In genomic region chr17:79018045-79018695, GRCh38 we compare ENCODE assay signal across 17 cellular contexts. TPM values are rescaled to one million over a fixed set of nuclear protein-coding genes. Genes with fewer than 3 reads are reported as not detected.
DNase-seq lines count a peak whose midpoint lies in the region; ATAC-seq and TF ChIP-seq lines count a peak whose summit lies in the region.
"Had no signal": no experiment of that assay in that cellular context is flagged by ENCODE, and none has a peak within 500 bp of the region (broad histone marks: within the 10 kb centered on the region; RNA-seq: fewer than 3 reads in every experiment).

No MANE protein-coding gene starts in this region.

- H3K27me3 Mint-ChIP-seq in MCF 10A (ENCODE audit: insufficient read depth, unreplicated experiment): no peaks in the 10 kb centered on the region

- H4K5ac ChIP-seq in mesendoderm (ENCODE audit: low read length): no peak overlapping the region

- no peak overlapping the region for H2AK5ac ChIP-seq in mesendoderm (ENCODE audit: low read length)

- TF ChIP-seq CTCF in MCF 10A (IDR thresholded peaks at IDR 0.05; ENCODE audit: unreplicated experiment): no peak
- TF ChIP-seq CTCF in breast epithelium (IDR thresholded peaks at IDR 0.05): no peak
- TF ChIP-seq CTCF in coronary artery (IDR thresholded peaks at IDR 0.05): no peak
- TF ChIP-seq CTCF in upper lobe of left lung (IDR thresholded peaks at IDR 0.05): no peak

- H3K9me3 ChIP-seq in breast epithelium: no peaks in the 10 kb centered on the region
- no peaks in the 10 kb centered on the region for H3K9me3 ChIP-seq in upper lobe of left lung
- H3K9me3 ChIP-seq: Peyer's patch had no signal

- TF ChIP-seq EP300 in upper lobe of left lung (IDR thresholded peaks at IDR 0.05): peak in 1 of 4 donors; percentile 23

- POLR2A ChIA-PET in MCF 10A (lab: Yijun Ruan, JAX): no interaction called here

- H3K4me1 ChIP-seq in breast epithelium: peaks cover 0 to 4% of the 10 kb centered on the region in 2 donors
- H3K4me1 ChIP-seq in mesendoderm (ENCODE audit: control insufficient read depth, low read depth, low read length): peaks cover 2% of the 10 kb centered on the region
- H3K4me1 ChIP-seq in upper lobe of left lung: peaks cover 31 to 46% (median 38%) of the 10 kb centered on the region in 4 donors

- intact Hi-C loops in MCF 10A (cut with micrococcal nuclease) (loop anchor here (10.0 kb wide), 1 partner anchor 377 kb away; no protein-coding TSS in a partner anchor), breast epithelium (cut with DNase I; ENCODE audit: low total_unique reads) (no loop called here)

- TF ChIP-seq POLR2A in breast epithelium (IDR thresholded peaks at IDR 0.05): no peak
- TF ChIP-seq POLR2A in upper lobe of left lung (IDR thresholded peaks at IDR 0.05): no peak

- no peak overlapping the region for H3K27ac Mint-ChIP-seq in MCF 10A (ENCODE audit: low read depth, unreplicated experiment)

- no peak overlapping the region for H2BK5ac ChIP-seq in mesendoderm (ENCODE audit: low read length)

- no peak overlapping the region for H3K23ac ChIP-seq in mesendoderm (ENCODE audit: low read length)

- peak overlapping the region; percentile 28 for H3K18ac ChIP-seq in mesendoderm (ENCODE audit: low read length)

- peaks cover 7% of the 10 kb centered on the region for H3K9me3 Mint-ChIP-seq in MCF 10A (ENCODE audit: unreplicated experiment)

- no peaks in the 10 kb centered on the region for H3K79me1 ChIP-seq in mesendoderm (ENCODE audit: low read length)

- BruUV-seq in MCF 10A (replicated peaks; lab: Mats Ljungman, UMichigan): no TSS peak

- no peaks in the 10 kb centered on the region for H3K27me3 ChIP-seq in breast epithelium
- no peaks in the 10 kb centered on the region for H3K27me3 ChIP-seq in mesendoderm (ENCODE audit: insufficient read depth, low read length, poor library complexity)
- H3K27me3 ChIP-seq in upper lobe of left lung: no peaks in the 10 kb centered on the region
- H3K27me3 ChIP-seq: Peyer's patch had no signal

- no peaks in the 10 kb centered on the region for H3K36me3 ChIP-seq in breast epithelium
- H3K36me3 ChIP-seq in mesendoderm (ENCODE audit: control insufficient read depth, insufficient read depth, low read length): no peaks in the 10 kb centered on the region
- H3K36me3 ChIP-seq in upper lobe of left lung: no peaks in the 10 kb centered on the region
- H3K36me3 ChIP-seq: BLaER1 treated with 17β-estradiol and CSF1 and Interleukin-3, amounts not matched to agents 10 nM and 100 nM; Peyer's patch had no signal

- H3K4me3 ChIP-seq in breast epithelium: no peak overlapping the region
- H3K4me3 ChIP-seq in coronary artery: no peak overlapping the region
- no peak overlapping the region for H3K4me3 ChIP-seq in mesendoderm (ENCODE audit: low read length)
- H3K4me3 ChIP-seq in upper lobe of left lung: no peak overlapping the region
- H3K4me3 ChIP-seq: BLaER1 treated with 17β-estradiol and CSF1 and Interleukin-3, amounts not matched to agents 10 nM and 100 nM; Peyer's patch had no signal

- H2BK120ac ChIP-seq in mesendoderm (ENCODE audit: low read depth, low read length): no peak overlapping the region

- H3K27ac ChIP-seq in breast epithelium (no peak overlapping the region), coronary artery (no peak overlapping the region), mesendoderm (ENCODE audit: low read depth, low read length) (no peak overlapping the region), upper lobe of left lung (peak overlapping the region in 3 of 4 donors; percentile 20 to 48 (median 44))
- H3K27ac ChIP-seq: BLaER1 treated with 17β-estradiol and CSF1 and Interleukin-3, amounts not matched to agents 10 nM and 100 nM had no signal

- ATAC-seq in upper lobe of left lung (ENCODE audit: low FRiP score in 2 of 2) (no peak), GM21381 (IDR thresholded peaks at IDR 0.05; ENCODE audit: unreplicated experiment) (no peak), HG02623 (IDR thresholded peaks at IDR 0.05; ENCODE audit: unreplicated experiment) (no peak)

- H3K4me1 Mint-ChIP-seq in MCF 10A (ENCODE audit: insufficient read depth, unreplicated experiment): peaks cover 20% of the 10 kb centered on the region

- H3K4me3 Mint-ChIP-seq in MCF 10A (ENCODE audit: unreplicated experiment): no peak overlapping the region

- no peaks in the 10 kb centered on the region for H3K79me2 ChIP-seq in mesendoderm (ENCODE audit: control insufficient read depth, insufficient read depth, low read length)

- no peak overlapping the region for H4K8ac ChIP-seq in mesendoderm (ENCODE audit: low read depth, low read length)

- no peak overlapping the region for H2BK15ac ChIP-seq in mesendoderm (replicated peaks; ENCODE audit: low read depth)

- no peak overlapping the region for H3K9ac ChIP-seq in mesendoderm (ENCODE audit: low read length)
- H3K9ac ChIP-seq: BLaER1 treated with 17β-estradiol and CSF1 and Interleukin-3, amounts not matched to agents 10 nM and 100 nM had no signal

- no peak overlapping the region for H3K4ac ChIP-seq in mesendoderm (ENCODE audit: low read depth, low read length)

- no peaks in the 10 kb centered on the region for H3K36me3 Mint-ChIP-seq in MCF 10A (ENCODE audit: insufficient read depth, unreplicated experiment)

- CTCF ChIA-PET in MCF 10A (lab: Yijun Ruan, JAX): interaction anchor here (0.8 to 1.5 kb wide), 5 partner anchors 10 to 374 kb away, joined by 3 to 7 read pairs (median 4); no protein-coding TSS in a partner anchor

- WGBS in mesendoderm (ENCODE audit: extremely low coverage, insufficient coverage, low lambda C conversion rate): no CpG with 5 or more reads among the region's 5 CpGs
- WGBS in upper lobe of left lung, 2 donors: 70% methylated on average over 5 of the region's 5 CpGs

- DNase-seq in MCF 10A (ENCODE audit: unreplicated experiment) (peak; percentile 47), breast epithelium (ENCODE audit: low spot score in 2 of 2) (no peak), coronary artery (ENCODE audit: low spot score) (peak; percentile 45), mesendoderm (no peak), upper lobe of left lung (peak in 1 of 2 donors; percentile 82)
- no peak for DNase-seq in effector CD8-positive, alpha-beta T cell (lab: John Stamatoyannopoulos, UW)
- DNase-seq: 8988T, DMS153, EL, MM.1S, NCI-H1105, NCI-H187, NCI-H510A treated with DMSO at 0.1 percent for 48 hours had no signal

- no peak overlapping the region for H3K56ac ChIP-seq in mesendoderm (ENCODE audit: low read length)

- no peak overlapping the region for H3K4me2 ChIP-seq in mesendoderm (ENCODE audit: low read length)
- H3K4me2 ChIP-seq: BLaER1 treated with 17β-estradiol and CSF1 and Interleukin-3, amounts not matched to agents 10 nM and 100 nM had no signal

RNA-seq across cellular contexts. Expression of gene C1QTNF1, which starts 5.8 kb away (rescaled TPM):
- total RNA-seq in MCF 10A (2022) (3.0 and 3.3 TPM in 2 replicates), breast epithelium (100 to 1,000 TPM in 1 of 3 donors, 10 to 100 TPM in 2; 54.0 to 326 (median 61.9) TPM), upper lobe of left lung (10 to 100 TPM in 4 of 6 donors, 1 to 10 TPM in 2; 9.3 to 30.4 (median 14.1) TPM)
- 0.49 TPM for polyA plus RNA-seq in mesendoderm (2013, experiment 1 of 2)
- 0.34 TPM for polyA plus RNA-seq in mesendoderm (2013, experiment 2 of 2)

RNA-seq across cellular contexts. Expression of gene CANT1, which starts 8.6 kb away (rescaled TPM):
- total RNA-seq in MCF 10A (2022) (62.5 and 65.1 TPM in 2 replicates), breast epithelium (10 to 100 TPM; 26.1 to 48.1 (median 41.0) TPM), upper lobe of left lung (10 to 100 TPM; 19.5 to 77.8 (median 38.6) TPM)
- polyA plus RNA-seq in mesendoderm (2013, experiment 1 of 2): 21.0 TPM
- polyA plus RNA-seq in mesendoderm (2013, experiment 2 of 2): 20.4 TPM

RNA-seq across cellular contexts. Expression of gene LGALS3BP, which starts 38.4 kb away (rescaled TPM):
- 56.7 and 58.0 TPM in 2 replicates for total RNA-seq in MCF 10A (2022)
- 100 to 1,000 TPM; 192 to 532 (median 206) TPM for total RNA-seq in breast epithelium
- 15.3 TPM for polyA plus RNA-seq in mesendoderm (2013, experiment 1 of 2)
- polyA plus RNA-seq in mesendoderm (2013, experiment 2 of 2): 15.6 TPM
- total RNA-seq in upper lobe of left lung: 1,000 to 10,000 TPM in 1 of 6 donors, 100 to 1,000 TPM in 5; 257 to 1,111 (median 533) TPM

RNA-seq across cellular contexts. Expression of gene ENGASE, which starts 56.5 kb away (rescaled TPM):
- total RNA-seq in MCF 10A (2022) (34.5 and 40.3 TPM in 2 replicates), breast epithelium (10 to 100 TPM; 27.4 to 35.0 (median 31.5) TPM), upper lobe of left lung (100 to 1,000 TPM in 2 of 6 donors, 10 to 100 TPM in 4; 17.2 to 320 (median 55.9) TPM)
- polyA plus RNA-seq in mesendoderm (2013, experiment 1 of 2): 5.1 TPM
- polyA plus RNA-seq in mesendoderm (2013, experiment 2 of 2): 6.1 TPM

Comparison
In these comparisons a context has a peak if more than half of its experiments do, and no peak if none do; other contexts are left out.
1. DNase-seq: peak in MCF 10A (single experiment) and coronary artery (single experiment); none in breast epithelium (0 of 2), mesendoderm (single experiment) and effector CD8-positive, alpha-beta T cell (single experiment).
2. H3K27ac ChIP-seq: peak in upper lobe of left lung (3 of 4); none in breast epithelium (0 of 2), coronary artery (0 of 2) and mesendoderm (single experiment).